ENCODE assay signal across 8 cellular contexts in genomic region chr19:40283414-40284250, GRCh38. TPM values are rescaled to one million over a fixed set of nuclear protein-coding genes. Genes with fewer than 3 reads are reported as not detected.
DNase-seq lines count a peak whose midpoint lies in the region; ATAC-seq and TF ChIP-seq lines count a peak whose summit lies in the region.

No MANE protein-coding gene starts in this region.

- peak overlapping the region; percentile 99 for H3K4me2 ChIP-seq in BLaER1
- peak overlapping the region; percentile 77 for H3K4me2 ChIP-seq in KMS-11

- H3K4me3 ChIP-seq in BLaER1 = peak overlapping the region; percentile 87
- no peak overlapping the region for H3K4me3 ChIP-seq in KMS-11 (IDR thresholded peaks at IDR 0.05; ENCODE audit: insufficient read depth, low read depth, low read length)

- peak overlapping the region; percentile 84 for H3K4me3 Mint-ChIP-seq in dendritic cell treated with granulocyte-macrophage colony-stimulating factor and Interleukin-4, amounts not matched to agents 40 ng/mL and 50 ng/mL, for 4 days
- H3K4me3 Mint-ChIP-seq in naive thymus-derived CD8-positive, alpha-beta T cell = peak overlapping the region; percentile 82 to 99 (median 94)

- peak in 1 of 10 donors; percentile 46 for DNase-seq in naive thymus-derived CD8-positive, alpha-beta T cell
- DNase-seq in KG1 (lab: John Stamatoyannopoulos, UW) = no peak
- DNase-seq in NCI-H1105 treated with DMSO at 0.1 percent for 48 hours (lab: John Stamatoyannopoulos, UW) = no peak

- H2AFZ ChIP-seq in KMS-11 (ENCODE audit: low read depth) = no peak overlapping the region

- peaks cover 75% of the 10 kb centered on the region for H3K4me1 ChIP-seq in BLaER1
- H3K4me1 ChIP-seq in KMS-11 (ENCODE audit: low read depth, poor library complexity, severe bottlenecking) = peaks cover 21% of the 10 kb centered on the region

- H3K9me3 ChIP-seq in BLaER1 = no peaks in the 10 kb centered on the region

- peaks cover 49% of the 10 kb centered on the region for H3K4me1 Mint-ChIP-seq in dendritic cell treated with granulocyte-macrophage colony-stimulating factor and Interleukin-4, amounts not matched to agents 40 ng/mL and 50 ng/mL, for 4 days (ENCODE audit: low read depth)
- H3K4me1 Mint-ChIP-seq in naive thymus-derived CD8-positive, alpha-beta T cell = peaks cover 27 to 74% (median 65%) of the 10 kb centered on the region in 4 donors

- H3K9ac ChIP-seq in BLaER1 = peak overlapping the region; percentile 97
- H3K9ac ChIP-seq in KMS-11 = peak overlapping the region; percentile 83; the same call in 1 of the 2 replicates

- H4K20me1 ChIP-seq in BLaER1 (peaks cover 59% of the 10 kb centered on the region), KMS-11 (ENCODE audit: insufficient read depth) (0 out of 2 replicates have a peak, but pooled peaks cover 3% of the 10 kb centered on the region)

- POLR2A ChIA-PET in naive thymus-derived CD8-positive, alpha-beta T cell (lab: Charles Lee) = interaction anchor here (0.5 to 3.9 kb wide), 6 partner anchors 9 to 353 kb away, joined by 3 to 22 read pairs (median 6); partner anchors contain the start of gene SERTAD3

- TF ChIP-seq CTCF in KMS-11 (conservative IDR thresholded peaks at IDR 0.05; ENCODE audit: low read depth, low read length) = no peak

- peaks cover 14% of the 10 kb centered on the region for H3K36me3 Mint-ChIP-seq in dendritic cell treated with granulocyte-macrophage colony-stimulating factor and Interleukin-4, amounts not matched to agents 40 ng/mL and 50 ng/mL, for 4 days (ENCODE audit: low read depth)
- H3K36me3 Mint-ChIP-seq in naive thymus-derived CD8-positive, alpha-beta T cell = peaks cover 0 to 3% (median 0%) of the 10 kb centered on the region in 3 donors

- H3K36me3 ChIP-seq in BLaER1 = peaks cover 7% of the 10 kb centered on the region; the same call in 1 of the 2 replicates
- no peaks in the 10 kb centered on the region for H3K36me3 ChIP-seq in KMS-11 (ENCODE audit: insufficient read depth)

- peak overlapping the region; percentile 98 for H3K27ac ChIP-seq in BLaER1
- H3K27ac ChIP-seq in KMS-11 = peak overlapping the region; percentile 75; the same call in 1 of the 2 replicates

- H3K27me3 ChIP-seq in BLaER1 = no peaks in the 10 kb centered on the region
- H3K27me3 ChIP-seq in KMS-11 (ENCODE audit: insufficient read depth, low read depth) = no peaks in the 10 kb centered on the region

- ATAC-seq in naive thymus-derived CD8-positive, alpha-beta T cell = no peak
- no peak for ATAC-seq in HG03039 (IDR thresholded peaks at IDR 0.05; ENCODE audit: unreplicated experiment)
- no peak for ATAC-seq in HG03460 (IDR thresholded peaks at IDR 0.05; ENCODE audit: unreplicated experiment)

- H3K27ac Mint-ChIP-seq in dendritic cell treated with granulocyte-macrophage colony-stimulating factor and Interleukin-4, amounts not matched to agents 40 ng/mL and 50 ng/mL, for 4 days = peak overlapping the region; percentile 99
- peak overlapping the region; percentile 88 to 100 (median 99) for H3K27ac Mint-ChIP-seq in naive thymus-derived CD8-positive, alpha-beta T cell

- no peaks in the 10 kb centered on the region for H3K9me3 Mint-ChIP-seq in dendritic cell treated with granulocyte-macrophage colony-stimulating factor and Interleukin-4, amounts not matched to agents 40 ng/mL and 50 ng/mL, for 4 days
- no peaks in the 10 kb centered on the region for H3K9me3 Mint-ChIP-seq in naive thymus-derived CD8-positive, alpha-beta T cell

- H3K27me3 Mint-ChIP-seq in dendritic cell treated with granulocyte-macrophage colony-stimulating factor and Interleukin-4, amounts not matched to agents 40 ng/mL and 50 ng/mL, for 4 days = no peaks in the 10 kb centered on the region
- no peaks in the 10 kb centered on the region for H3K27me3 Mint-ChIP-seq in naive thymus-derived CD8-positive, alpha-beta T cell

- intact Hi-C loops in dendritic cell treated with granulocyte-macrophage colony-stimulating factor and Interleukin-4, amounts not matched to agents 40 ng/mL and 50 ng/mL, for 4 days (cut with micrococcal nuclease) = no loop called here

- peaks cover 61% of the 10 kb centered on the region for H3K79me2 ChIP-seq in KMS-11 (ENCODE audit: insufficient read depth, low read depth)

RNA-seq across cellular contexts. Expression of gene AKT2, which starts 1.5 kb away (rescaled TPM):
- total RNA-seq in naive thymus-derived CD8-positive, alpha-beta T cell = 100 to 1,000 TPM; 202 to 210 TPM
- polyA plus RNA-seq in naive thymus-derived CD8-positive, alpha-beta T cell = 10 to 100 TPM; 21.5 to 26.9 (median 22.9) TPM

RNA-seq across cellular contexts. Expression of gene CCNP, which starts 57.1 kb away (rescaled TPM):
- 1 to 10 TPM; 2.3 to 2.6 TPM for total RNA-seq in naive thymus-derived CD8-positive, alpha-beta T cell
- polyA plus RNA-seq in naive thymus-derived CD8-positive, alpha-beta T cell = under 1 TPM in 1 of 3 donors, not detected in 2; 0.14 TPM
